ENCODE assay signal across 8 cellular contexts in genomic region chr1:9235123-9235513, GRCh38. TPM values are rescaled to one million over a fixed set of nuclear protein-coding genes. Genes with fewer than 3 reads are reported as not detected.
DNase-seq lines count a peak whose midpoint lies in the region; FAIRE-seq and TF ChIP-seq lines count a peak whose summit lies in the region.

No MANE protein-coding gene starts in this region.

- H3K9me3 ChIP-seq in adrenal gland (replicated peaks in 1 of 3) (no peaks in the 10 kb centered on the region), kidney (ENCODE audit: control insufficient read depth in 1 of 2, low read length in 2 of 2) (no peaks in the 10 kb centered on the region), suprapubic skin (no peaks in the 10 kb centered on the region)

- H3K36me3 ChIP-seq in ACC112 (ENCODE audit: insufficient read depth, low read length) (no peaks in the 10 kb centered on the region), adrenal gland (replicated peaks in 1 of 2) (no peaks in the 10 kb centered on the region), kidney (ENCODE audit: control insufficient read depth in 1 of 2, insufficient read depth in 2 of 2, low read length in 2 of 2) (no peaks in the 10 kb centered on the region), suprapubic skin (no peaks in the 10 kb centered on the region)

- FAIRE-seq in kidney (lab: Jason Lieb, UNC), result no peak

- H3K4me1 ChIP-seq in ACC112 (ENCODE audit: control insufficient read depth, insufficient read depth, low read length, unreplicated experiment) (peaks cover 59% of the 10 kb centered on the region), adrenal gland (replicated peaks in 1 of 2) (peaks cover 45 to 59% of the 10 kb centered on the region in 2 donors), kidney (ENCODE audit: control insufficient read depth in 1 of 2, insufficient read depth in 1 of 2, low read depth in 1 of 2, low read length in 2 of 2) (peaks cover 13 to 20% of the 10 kb centered on the region in 2 donors), suprapubic skin (peaks cover 66% of the 10 kb centered on the region)

- H3K4me3 ChIP-seq in ACC112 (ENCODE audit: low read depth, low read length) (peak overlapping the region; percentile 81), GM08714 (ENCODE audit: low read length) (peak overlapping the region; percentile 91), adrenal gland (peak overlapping the region in 3 of 4 donors; percentile 29 to 51 (median 50)), kidney (ENCODE audit: low read length in 2 of 2) (peak overlapping the region; percentile 77 to 84), suprapubic skin (peak overlapping the region; percentile 52)

- TF ChIP-seq CTCF in adrenal gland (IDR thresholded peaks at IDR 0.05) (no peak), kidney (IDR thresholded peaks at IDR 0.05; ENCODE audit: borderline replicate concordance, extremely low read depth, insufficient read depth) (no peak), suprapubic skin (IDR thresholded peaks at IDR 0.05) (no peak), GM13976 (IDR thresholded peaks at IDR 0.05; ENCODE audit: borderline replicate concordance, control extremely low read depth, extremely low read depth, insufficient read depth, missing control alignments) (no peak)

- TF ChIP-seq EP300 in suprapubic skin (IDR thresholded peaks at IDR 0.05), result no peak

- no peak overlapping the region for H2AFZ ChIP-seq in ACC112 (ENCODE audit: low read length, unreplicated experiment)

- in situ Hi-C loops in GM13976 (cut with MboI; ENCODE audit: low sequenced_read_pairs, unreplicated experiment), result no loop called here

- H3K27me3 ChIP-seq in ACC112 (ENCODE audit: insufficient read depth, low read length) (no peaks in the 10 kb centered on the region), adrenal gland (no peaks in the 10 kb centered on the region), suprapubic skin (no peaks in the 10 kb centered on the region)

- TF ChIP-seq POLR2A in adrenal gland (IDR thresholded peaks at IDR 0.05) (no peak), suprapubic skin (IDR thresholded peaks at IDR 0.05) (no peak)

- WGBS in adrenal gland, 4 donors, result 0 to 1% (median 0%) methylated on average over 3 to 23 of the region's 23 CpGs
- WGBS in suprapubic skin, result 0% methylated on average over 7 of the region's 23 CpGs

- peak overlapping the region; percentile 86 to 93 for H3K9ac ChIP-seq in kidney (ENCODE audit: low read length in 2 of 2)

- peaks cover 29% of the 10 kb centered on the region for H3K79me2 ChIP-seq in ACC112 (ENCODE audit: control insufficient read depth, insufficient read depth, low read length, unreplicated experiment)

- H3K27ac ChIP-seq in ACC112 (ENCODE audit: low read depth, low read length) (peak overlapping the region; percentile 94), adrenal gland (peak overlapping the region; percentile 87 to 100 (median 96)), kidney (ENCODE audit: low read depth in 2 of 2, low read length in 2 of 2) (peak overlapping the region; percentile 87 to 91), suprapubic skin (peak overlapping the region; percentile 97)

- intact Hi-C loops in adrenal gland (cut with DNase I) (no loop called here), kidney (cut with DNase I) (no loop called here)

- DNase-seq in M059J (ENCODE audit: low read depth) (peak; percentile 64), adrenal gland (peak in 5 of 7 donors; percentile 53 to 70 (median 58)), kidney (no peak), suprapubic skin (ENCODE audit: low spot score in 2 of 2) (no peak), GM13976 (ENCODE audit: low spot score) (no peak)
- DNase-seq in stimulated activated CD4-positive, alpha-beta T cell treated with anti-CD3 and anti-CD28 coated beads, Interleukin-15, amount 100 ng/mL, for 24 hours, result no peak

RNA-seq across cellular contexts. Expression of gene H6PD, which starts 0.5 kb away (rescaled TPM):
- total RNA-seq in M059J (2014; rRNA removed; shearing (Covaris generic)), result 7.7 and 15.9 TPM in 2 replicates
- 100 to 1,000 TPM in 2 of 8 donors, 10 to 100 TPM in 6; 65.7 to 116 (median 84.2) TPM for total RNA-seq in adrenal gland
- polyA plus RNA-seq in adrenal gland, result 10 to 100 TPM; 20.3 to 28.8 (median 22.7) TPM
- 64.3 TPM for total RNA-seq in kidney
- polyA plus RNA-seq in kidney (ENCODE audit: insufficient read depth, low read depth, low replicate concordance), result 5.7 TPM
- total RNA-seq in suprapubic skin, result 100 to 1,000 TPM in 2 of 4 donors, 10 to 100 TPM in 2; 83.6 to 130 (median 106) TPM

RNA-seq across cellular contexts. Expression of gene SPSB1, which starts 57.6 kb away (rescaled TPM):
- total RNA-seq in M059J (2014; rRNA removed; shearing (Covaris generic)), result 9.2 and 14.3 TPM in 2 replicates
- total RNA-seq in adrenal gland (10 to 100 TPM in 5 of 8 donors, 1 to 10 TPM in 3; 8.4 to 14.0 (median 10.2) TPM), kidney (25.9 TPM), suprapubic skin (10 to 100 TPM; 28.3 to 49.2 (median 42.1) TPM)
- polyA plus RNA-seq in adrenal gland (10 to 100 TPM in 1 of 3 donors, 1 to 10 TPM in 2; 5.1 to 12.9 (median 5.5) TPM), kidney (ENCODE audit: insufficient read depth, low read depth, low replicate concordance) (12.7 TPM)

Comparison
In these comparisons a context has a peak if more than half of its experiments do, and no peak if none do; other contexts are left out.
1. DNase-seq: peak in M059J (single experiment) and adrenal gland (5 of 7); none in kidney (single experiment), suprapubic skin (0 of 2), GM13976 (single experiment) and stimulated activated CD4-positive, alpha-beta T cell treated with anti-CD3 and anti-CD28 coated beads, Interleukin-15, amount 100 ng/mL, for 24 hours (single experiment).
2. Peak in every context shown above with its lines, with median percentiles within 50 percentile points of each other: H3K27ac ChIP-seq and H3K4me3 ChIP-seq.